Comparison of ENCODE assay signal across 8 cellular contexts in genomic region chr14:74018029-74018703, GRCh38. TPM values are rescaled to one million over a fixed set of nuclear protein-coding genes. Genes with fewer than 3 reads are reported as not detected.
DNase-seq lines count a peak whose midpoint lies in the region; ATAC-seq and TF ChIP-seq lines count a peak whose summit lies in the region.

No MANE protein-coding gene starts in this region.

- CTCF ChIA-PET in activated B cell treated with CpG ODN at 0.5 μM for 24 hours (lab: Charles Lee), result no interaction called here

- intact Hi-C loops in activated B cell treated with CpG ODN at 0.5 μM for 24 hours (cut with micrococcal nuclease), result loop anchor here (2.0 to 5.0 kb wide), 2 partner anchors 131 to 306 kb away; partner anchors contain the start of genes PNMA1 and ZNF410

- peak overlapping the region; percentile 99 for H3K4me3 ChIP-seq in osteoblast (ENCODE audit: insufficient read depth, low read length)

- peaks cover 10% of the 10 kb centered on the region for H3K79me2 ChIP-seq in osteoblast (ENCODE audit: insufficient read depth, low read length)

- H2AFZ ChIP-seq in osteoblast (ENCODE audit: low read length), result peak overlapping the region; percentile 92

- peak; percentile 39 for DNase-seq in NCI-H2171 treated with DMSO at 0.1 percent for 48 hours (lab: John Stamatoyannopoulos, UW)
- DNase-seq in NCI-H2171 (lab: John Stamatoyannopoulos, UW), result no peak
- DNase-seq in activated B cell treated with CpG ODN at 0.5 μM for 24 hours, result no peak
- DNase-seq in fibroblast of the conjunctiva (ENCODE audit: low read depth), result peak; percentile 13
- DNase-seq in osteoblast (ENCODE audit: insufficient read length, low spot score, missing footprints), result peak; percentile 89
- DNase-seq in GDM1 (lab: John Stamatoyannopoulos, UW), result no peak
- DNase-seq in NCI-H2029 (lab: John Stamatoyannopoulos, UW), result no peak

- H3K27me3 ChIP-seq in osteoblast (ENCODE audit: insufficient read depth, low read length), result no peaks in the 10 kb centered on the region

- no peaks in the 10 kb centered on the region for H4K20me1 ChIP-seq in osteoblast (ENCODE audit: insufficient read depth, low read length)

- TF ChIP-seq CTCF in activated B cell treated with CpG ODN at 0.5 μM for 24 hours (IDR thresholded peaks at IDR 0.05), result no peak
- TF ChIP-seq CTCF in osteoblast (IDR thresholded peaks at IDR 0.05; ENCODE audit: extremely low read depth, low read depth, low read length), result no peak

- no peaks in the 10 kb centered on the region for H3K9me3 ChIP-seq in osteoblast (ENCODE audit: low read depth, low read length)

- H3K27me3 Mint-ChIP-seq in activated B cell treated with CpG ODN at 0.5 μM for 24 hours, result no peaks in the 10 kb centered on the region

- H3K4me2 ChIP-seq in osteoblast (ENCODE audit: insufficient read depth, low read length), result peak overlapping the region; percentile 91

- peaks cover 14% of the 10 kb centered on the region for H3K4me1 Mint-ChIP-seq in activated B cell treated with CpG ODN at 0.5 μM for 24 hours

- H3K9me3 Mint-ChIP-seq in activated B cell treated with CpG ODN at 0.5 μM for 24 hours, result no peaks in the 10 kb centered on the region

- H3K36me3 Mint-ChIP-seq in activated B cell treated with CpG ODN at 0.5 μM for 24 hours (ENCODE audit: low read depth), result peaks cover 11% of the 10 kb centered on the region

- peaks cover 12% of the 10 kb centered on the region for H3K36me3 ChIP-seq in osteoblast (ENCODE audit: insufficient read depth, low read length)

- H3K27ac Mint-ChIP-seq in activated B cell treated with CpG ODN at 0.5 μM for 24 hours, result peak overlapping the region; percentile 88

- ATAC-seq in HG03432 (IDR thresholded peaks at IDR 0.05; ENCODE audit: unreplicated experiment) (peak; percentile 6), activated B cell treated with CpG ODN at 0.5 μM for 24 hours (ENCODE audit: low read depth) (no peak)

- H3K4me1 ChIP-seq in osteoblast (ENCODE audit: insufficient read depth, low read length), result peaks cover 6% of the 10 kb centered on the region

- peak overlapping the region; percentile 99 for H3K27ac ChIP-seq in osteoblast (ENCODE audit: low read depth, low read length)

- peak overlapping the region; percentile 95 for H3K4me3 Mint-ChIP-seq in activated B cell treated with CpG ODN at 0.5 μM for 24 hours

- POLR2A ChIA-PET in activated B cell treated with CpG ODN at 0.5 μM for 24 hours (lab: Charles Lee), result interaction anchor here (0.7 to 1.8 kb wide), 4 partner anchors 14 to 295 kb away, joined by 3 to 4 read pairs (median 3); partner anchors contain the start of gene ZNF410

RNA-seq across cellular contexts. Expression of gene ENTPD5, which starts 0.9 kb away (rescaled TPM):
- 9.3 and 10.4 TPM in 2 replicates for total RNA-seq in activated B cell treated with CpG ODN at 0.5 μM for 24 hours
- 10.1 and 12.7 TPM in 2 replicates for total RNA-seq in osteoblast

RNA-seq across cellular contexts. Expression of gene BBOF1, which starts 1.0 kb away (rescaled TPM):
- total RNA-seq in activated B cell treated with CpG ODN at 0.5 μM for 24 hours (1.6 and 2.2 TPM in 2 replicates), osteoblast (14.1 and 15.9 TPM in 2 replicates)

Comparison
In these comparisons a context has a peak if more than half of its experiments do, and no peak if none do; other contexts are left out.
1. DNase-seq: peak in NCI-H2171 treated with DMSO at 0.1 percent for 48 hours (single experiment), fibroblast of the conjunctiva (single experiment) and osteoblast (single experiment); none in NCI-H2171 (single experiment), activated B cell treated with CpG ODN at 0.5 μM for 24 hours (single experiment), GDM1 (single experiment) and NCI-H2029 (single experiment).